8 cellular contexts compared by ENCODE assay signal in genomic region chr9:107750741-107751521, GRCh38.
DNase-seq lines count a peak whose midpoint lies in the region; ATAC-seq and TF ChIP-seq lines count a peak whose summit lies in the region.

No MANE protein-coding gene starts in this region.

- TF ChIP-seq CTCF in GM10248 (IDR thresholded peaks at IDR 0.05; ENCODE audit: control extremely low read depth, extremely low read depth, low read depth, missing control alignments), result no peak

- intact Hi-C loops in left ventricle myocardium superior (cut with micrococcal nuclease), result no loop called here

- DNase-seq in HS-5 (ENCODE audit: low read depth) (peak; percentile 93), amniotic stem cell (lab: John Stamatoyannopoulos, UW) (peak; percentile 96), left ventricle myocardium superior (peak; percentile 87), smooth muscle cell of the brain vasculature (ENCODE audit: low read depth, low spot score) (peak; percentile 84), GM10248 (ENCODE audit: extremely low spot score) (no peak)
- no peak for DNase-seq in stimulated activated CD4-positive, alpha-beta T cell treated with anti-CD3 and anti-CD28 coated beads, Interleukin-4, amount 100 ng/mL, for 1 hour

- CTCF ChIA-PET in GM10248 (lab: Yijun Ruan, JAX), result interaction anchor here (1.2 to 1.8 kb wide), 3 partner anchors 8 to 36 kb away, joined by 3 to 6 read pairs (median 4); no protein-coding TSS in a partner anchor

- ATAC-seq in left ventricle myocardium superior (peak; percentile 87), HG03565 (IDR thresholded peaks at IDR 0.05; ENCODE audit: unreplicated experiment) (no peak), HG02981 (IDR thresholded peaks at IDR 0.05; ENCODE audit: unreplicated experiment) (no peak)

- POLR2A ChIA-PET in GM10248 (lab: Yijun Ruan, JAX), result no interaction called here

Comparison
In these comparisons a context has a peak if more than half of its experiments do, and no peak if none do; other contexts are left out.
1. DNase-seq: peak in HS-5 (single experiment), amniotic stem cell (single experiment), left ventricle myocardium superior (single experiment) and smooth muscle cell of the brain vasculature (single experiment); none in stimulated activated CD4-positive, alpha-beta T cell treated with anti-CD3 and anti-CD28 coated beads, Interleukin-4, amount 100 ng/mL, for 1 hour (single experiment) and GM10248 (single experiment).